ENCODE assay signal across 1 cellular context in genomic region chr12:8562310-8562709, GRCh38.
TF ChIP-seq lines count a peak whose summit lies in the region.

No MANE protein-coding gene starts in this region.

TF ChIP-seq in HepG2, 621 proteins besides CTCF, POLR2A, EP300 and RAD21:
- peak; percentile 95 for TF ChIP-seq ZNF574 (CRISPR knock-in tag; IDR thresholded peaks at IDR 0.05)
- TF ChIP-seq ZNF768 (CRISPR knock-in tag; IDR thresholded peaks at IDR 0.05) = no peak
